In the genomic region with DNA sequence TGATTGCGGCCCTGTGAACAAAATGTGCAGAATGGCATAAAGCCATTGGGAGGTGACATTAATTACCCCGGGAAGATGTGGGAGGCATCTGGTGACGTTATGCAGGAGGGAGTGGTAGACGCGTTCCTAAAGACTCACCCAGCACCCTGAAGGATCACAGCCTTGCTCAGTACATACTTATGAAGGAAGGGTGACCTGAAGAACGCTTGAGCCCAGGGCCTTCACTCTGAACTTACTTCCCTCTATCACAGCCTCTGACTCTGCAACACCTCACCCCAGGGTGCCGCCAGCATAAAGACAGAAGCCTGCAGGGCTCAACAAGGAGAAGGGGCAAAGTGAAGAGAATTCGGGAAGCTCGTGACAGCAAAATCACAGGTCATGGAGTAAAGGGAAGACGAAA, we compare ENCODE assay signal across 22 cellular contexts. TPM values are rescaled to one million over a fixed set of nuclear protein-coding genes. Genes with fewer than 3 reads are reported as not detected.
DNase-seq lines count a peak whose midpoint lies in the region; ATAC-seq and TF ChIP-seq lines count a peak whose summit lies in the region.
"Had no signal": no experiment of that assay in that cellular context is flagged by ENCODE, and none has a peak within 500 bp of the region (broad histone marks: within the 10 kb centered on the region; RNA-seq: fewer than 3 reads in every experiment).

No MANE protein-coding gene starts in this region.

- no peak overlapping the region for H3K4me3 Mint-ChIP-seq in dendritic cell treated with granulocyte-macrophage colony-stimulating factor and Interleukin-4, amounts not matched to agents 40 ng/mL and 50 ng/mL, for 4 days
- H3K4me3 Mint-ChIP-seq in activated naive CD8-positive, alpha-beta T cell treated with anti-CD3 and anti-CD28 coated beads for 36 hours, result no peak overlapping the region
- H3K4me3 Mint-ChIP-seq: CD8-positive, alpha-beta memory T cell had no signal

- ATAC-seq in lower lobe of right lung (peak; percentile 63 to 76), upper lobe of right lung (peak; percentile 67), GM19328 (IDR thresholded peaks at IDR 0.05; ENCODE audit: unreplicated experiment) (no peak)

- H3K36me3 ChIP-seq in lower lobe of right lung, result no peaks in the 10 kb centered on the region
- H3K36me3 ChIP-seq in upper lobe of right lung, result no peaks in the 10 kb centered on the region
- H3K36me3 ChIP-seq: BE2C had no signal

- H3K27ac ChIP-seq in lower lobe of right lung (no peak overlapping the region), upper lobe of right lung (no peak overlapping the region)
- H3K27ac ChIP-seq: HL-60 had no signal

- peak overlapping the region; percentile 11 for H3K27ac Mint-ChIP-seq in dendritic cell treated with granulocyte-macrophage colony-stimulating factor and Interleukin-4, amounts not matched to agents 40 ng/mL and 50 ng/mL, for 4 days
- H3K27ac Mint-ChIP-seq in activated naive CD8-positive, alpha-beta T cell treated with anti-CD3 and anti-CD28 coated beads for 36 hours, result no peak overlapping the region
- H3K27ac Mint-ChIP-seq: CD8-positive, alpha-beta memory T cell had no signal

- H3K27me3 Mint-ChIP-seq in dendritic cell treated with granulocyte-macrophage colony-stimulating factor and Interleukin-4, amounts not matched to agents 40 ng/mL and 50 ng/mL, for 4 days, result no peaks in the 10 kb centered on the region
- H3K27me3 Mint-ChIP-seq in activated naive CD8-positive, alpha-beta T cell treated with anti-CD3 and anti-CD28 coated beads for 36 hours, result no peaks in the 10 kb centered on the region

- H3K9me3 ChIP-seq in lower lobe of right lung (no peaks in the 10 kb centered on the region), upper lobe of right lung (no peaks in the 10 kb centered on the region)
- H3K9me3 ChIP-seq: BE2C had no signal

- H3K36me3 Mint-ChIP-seq in dendritic cell treated with granulocyte-macrophage colony-stimulating factor and Interleukin-4, amounts not matched to agents 40 ng/mL and 50 ng/mL, for 4 days (ENCODE audit: low read depth), result no peaks in the 10 kb centered on the region
- H3K36me3 Mint-ChIP-seq in activated naive CD8-positive, alpha-beta T cell treated with anti-CD3 and anti-CD28 coated beads for 36 hours, result no peaks in the 10 kb centered on the region

- H3K27me3 ChIP-seq in lower lobe of right lung (ENCODE audit: low read depth) (peaks cover 3% of the 10 kb centered on the region), upper lobe of right lung (no peaks in the 10 kb centered on the region)
- H3K27me3 ChIP-seq: BE2C had no signal

- H3K4me1 ChIP-seq in lower lobe of right lung (peaks cover 8% of the 10 kb centered on the region), upper lobe of right lung (peaks cover 3% of the 10 kb centered on the region)
- H3K4me1 ChIP-seq: BE2C had no signal

- H3K4me3 ChIP-seq in lower lobe of right lung (no peak overlapping the region), upper lobe of right lung (no peak overlapping the region)

- peak; percentile 30 for DNase-seq in activated CD8-positive, alpha-beta memory T cell treated with anti-CD3 and anti-CD28 coated beads for 24 hours
- no peak for DNase-seq in activated CD8-positive, alpha-beta memory T cell treated with anti-CD3 and anti-CD28 coated beads, Interleukin-2, amount 50 U/mL, for 4 hours
- DNase-seq in lower lobe of right lung (no peak), upper lobe of right lung (no peak), superior temporal gyrus (ENCODE audit: extremely low spot score) (no peak)
- no peak for DNase-seq in activated naive CD8-positive, alpha-beta T cell treated with anti-CD3 and anti-CD28 coated beads for 36 hours
- DNase-seq: 8988T; BE2C; CD8-positive, alpha-beta memory T cell; DMS79; NCI-H1105; NCI-H1930; NCI-H446; NK-92 treated with Interleukin-12 subunit alpha and Interleukin-12 subunit beta, amount 100 ng/mL, for 24 hours; SHP77 treated with DMSO at 0.1 percent for 48 hours had no signal

- H3K4me1 Mint-ChIP-seq in dendritic cell treated with granulocyte-macrophage colony-stimulating factor and Interleukin-4, amounts not matched to agents 40 ng/mL and 50 ng/mL, for 4 days (ENCODE audit: low read depth), result peaks cover 44% of the 10 kb centered on the region
- H3K4me1 Mint-ChIP-seq in activated naive CD8-positive, alpha-beta T cell treated with anti-CD3 and anti-CD28 coated beads for 36 hours, result peaks cover 5% of the 10 kb centered on the region

- TF ChIP-seq CTCF in lower lobe of right lung (IDR thresholded peaks at IDR 0.05) (no peak), upper lobe of right lung (IDR thresholded peaks at IDR 0.05) (no peak)

- intact Hi-C loops in dendritic cell treated with granulocyte-macrophage colony-stimulating factor and Interleukin-4, amounts not matched to agents 40 ng/mL and 50 ng/mL, for 4 days (cut with micrococcal nuclease), result loop anchor here (10.0 kb wide), 1 partner anchor 215 kb away; no protein-coding TSS in a partner anchor
- intact Hi-C loops in lower lobe of right lung (cut with DNase I) (no loop called here), upper lobe of right lung (cut with DNase I) (no loop called here)

- peaks cover 8% of the 10 kb centered on the region for H3K9me3 Mint-ChIP-seq in dendritic cell treated with granulocyte-macrophage colony-stimulating factor and Interleukin-4, amounts not matched to agents 40 ng/mL and 50 ng/mL, for 4 days
- H3K9me3 Mint-ChIP-seq in activated naive CD8-positive, alpha-beta T cell treated with anti-CD3 and anti-CD28 coated beads for 36 hours, result peaks cover 8% of the 10 kb centered on the region

RNA-seq across cellular contexts. Expression of gene MFSD6L, which starts 9.4 kb away (rescaled TPM):
- total RNA-seq in lower lobe of right lung (0.95 TPM), upper lobe of right lung (0.41 TPM)
- total RNA-seq in activated naive CD8-positive, alpha-beta T cell treated with anti-CD3 and anti-CD28 coated beads for 36 hours, result not detected
- total RNA-seq: CD8-positive, alpha-beta memory T cell; G401; H4; LHCN-M2; OCI-LY7 had no signal

RNA-seq across cellular contexts. Expression of gene SPDYE4, which starts 31.4 kb away (rescaled TPM):
- total RNA-seq in lower lobe of right lung (not detected), upper lobe of right lung (not detected)
- not detected for total RNA-seq in activated naive CD8-positive, alpha-beta T cell treated with anti-CD3 and anti-CD28 coated beads for 36 hours
- total RNA-seq: CD8-positive, alpha-beta memory T cell; G401; H4; LHCN-M2; OCI-LY7 had no signal

RNA-seq across cellular contexts. Expression of gene CCDC42, which starts 45.1 kb away (rescaled TPM):
- total RNA-seq in lower lobe of right lung, result not detected
- total RNA-seq in upper lobe of right lung, result not detected
- under 1 TPM; 0.16 to 0.41 TPM for total RNA-seq in activated naive CD8-positive, alpha-beta T cell treated with anti-CD3 and anti-CD28 coated beads for 36 hours
- total RNA-seq: G401, LHCN-M2 had no signal
